Comparison of ENCODE assay signal across 1 cellular context in genomic region chr6:10465633-10466499, GRCh38.
TF ChIP-seq lines count a peak whose summit lies in the region.

No MANE protein-coding gene starts in this region.

TF ChIP-seq in H1, 55 proteins besides CTCF, POLR2A, EP300 and RAD21:
- TF ChIP-seq HDAC2 (IDR thresholded peaks at IDR 0.05; ENCODE audit: borderline replicate concordance in 1 of 2, low read depth in 2 of 2, low read length in 2 of 2): no peak
- TF ChIP-seq CHD2 (IDR thresholded peaks at IDR 0.05; ENCODE audit: low read length): 0 out of 2 replicates have a peak, but pooled peaks have one; percentile 21
- TF ChIP-seq TEAD4 (IDR thresholded peaks at IDR 0.05; ENCODE audit: low read depth, low read length): peak; percentile 61
- no peak for TF ChIP-seq SIX5 (IDR thresholded peaks at IDR 0.05; ENCODE audit: low read depth, low read length)
